ENCODE assay signal across 14 cellular contexts in genomic region chr6:51542466-51542865, GRCh38.
A peak's percentile ranks its signal among the peaks of the same experiment; 100 is the strongest.
DNase-seq lines count a peak whose midpoint lies in the region; TF ChIP-seq lines count a peak whose summit lies in the region.
"Had no signal": no experiment of that assay in that cellular context is flagged by ENCODE, and none has a peak within 500 bp of the region (broad histone marks: within the 10 kb centered on the region; RNA-seq: fewer than 3 reads in every experiment).

No MANE protein-coding gene starts in this region.

- no peak overlapping the region for H3K27ac ChIP-seq in A673 (ENCODE audit: low read depth, low read length, poor library complexity, severe bottlenecking)

- H3K36me3 Mint-ChIP-seq in nephron progenitor cell (ENCODE audit: low read depth), result no peaks in the 10 kb centered on the region
- H3K36me3 Mint-ChIP-seq: CD14-positive monocyte, IgD-negative memory B cell had no signal

- no peak overlapping the region for H3K4me3 Mint-ChIP-seq in nephron progenitor cell
- H3K4me3 Mint-ChIP-seq: CD14-positive monocyte, H9, IgD-negative memory B cell had no signal

- POLR2A ChIA-PET in A673 (lab: Charles Lee; ENCODE audit: low non-redundant PET), result no interaction called here

- H3K9me3 Mint-ChIP-seq in nephron progenitor cell, result no peaks in the 10 kb centered on the region
- H3K9me3 Mint-ChIP-seq: CD14-positive monocyte, H9, IgD-negative memory B cell had no signal

- H3K4me3 ChIP-seq in A673 (ENCODE audit: low read depth, low read length, poor library complexity, severe bottlenecking), result no peak overlapping the region

- no peaks in the 10 kb centered on the region for H3K9me3 ChIP-seq in A673 (ENCODE audit: low read depth, low read length, poor library complexity, severe bottlenecking)

- no peaks in the 10 kb centered on the region for H3K4me1 ChIP-seq in A673 (ENCODE audit: insufficient read depth, low read length, poor library complexity, severe bottlenecking)

- DNase-seq in A673 (ENCODE audit: low spot score) (peak; percentile 6), COLO829 (ENCODE audit: low spot score) (peak; percentile 8), NCI-H69 (lab: John Stamatoyannopoulos, UW) (peak; percentile 57), nephron progenitor cell (no peak), hepatic stellate cell (ENCODE audit: low spot score) (no peak), NCI-H2107 treated with DMSO at 0.1 percent for 48 hours (lab: John Stamatoyannopoulos, UW; ENCODE audit: unreplicated experiment) (no peak), cardiac septum (ENCODE audit: low spot score) (no peak), GDM1 (lab: John Stamatoyannopoulos, UW) (no peak)
- DNase-seq: Calu3, DMS 273 treated with DMSO at 0.1 percent for 48 hours, GOT3, H9 had no signal

- peaks cover 9% of the 10 kb centered on the region for H3K27me3 Mint-ChIP-seq in nephron progenitor cell (ENCODE audit: low read depth, poor library complexity)

- no TSS peak for BruUV-seq in A673 (replicated peaks; lab: Mats Ljungman, UMichigan)

- intact Hi-C loops in A673 (cut with micrococcal nuclease; ENCODE audit: unreplicated experiment) (loop anchor here (1.0 to 10.0 kb wide), 3 partner anchors 412 to 878 kb away; no protein-coding TSS in a partner anchor), cardiac septum (cut with DNase I) (no loop called here)

- H3K4me1 Mint-ChIP-seq in nephron progenitor cell, result peaks cover 15% of the 10 kb centered on the region
- H3K4me1 Mint-ChIP-seq: CD14-positive monocyte, IgD-negative memory B cell had no signal

- no peaks in the 10 kb centered on the region for H3K36me3 ChIP-seq in A673 (ENCODE audit: insufficient read depth, low read length, poor library complexity, severe bottlenecking)

- CTCF ChIA-PET in A673 (lab: Charles Lee), result no interaction called here

- TF ChIP-seq CTCF in A673 (conservative IDR thresholded peaks at IDR 0.05; ENCODE audit: low read depth, low read length), result no peak
- TF ChIP-seq CTCF in nephron progenitor cell (IDR thresholded peaks at IDR 0.05), result no peak

- peaks cover 12% of the 10 kb centered on the region for H3K27me3 ChIP-seq in A673 (replicated peaks; ENCODE audit: insufficient read depth, low read depth, low read length, poor library complexity)

- H3K27ac Mint-ChIP-seq in nephron progenitor cell, result peak overlapping the region; percentile 55
- H3K27ac Mint-ChIP-seq: CD14-positive monocyte, H9, IgD-negative memory B cell had no signal

Comparison
In these comparisons a context has a peak if more than half of its experiments do, and no peak if none do; other contexts are left out.
1. DNase-seq: peak in A673 (single experiment), COLO829 (single experiment) and NCI-H69 (single experiment); none in nephron progenitor cell (single experiment), hepatic stellate cell (single experiment), NCI-H2107 treated with DMSO at 0.1 percent for 48 hours (single experiment), cardiac septum (single experiment) and GDM1 (single experiment).